ENCODE assay signal across 11 cellular contexts in genomic region chr7:40199076-40199802, GRCh38.
A peak's percentile ranks its signal among the peaks of the same experiment; 100 is the strongest.
DNase-seq lines count a peak whose midpoint lies in the region; ATAC-seq and TF ChIP-seq lines count a peak whose summit lies in the region.
"Had no signal": no experiment of that assay in that cellular context is flagged by ENCODE, and none has a peak within 500 bp of the region (broad histone marks: within the 10 kb centered on the region; RNA-seq: fewer than 3 reads in every experiment).

No MANE protein-coding gene starts in this region.

- H3K27me3 Mint-ChIP-seq in CD14-positive monocyte (ENCODE audit: low read depth in 3 of 3) = peaks cover 0 to 2% (median 0%) of the 10 kb centered on the region in 3 donors
- H3K27me3 Mint-ChIP-seq: CD4-positive, alpha-beta T cell had no signal

- peak; percentile 3 for DNase-seq in NOMO-1 treated with DMSO at 0.1 percent for 48 hours (lab: John Stamatoyannopoulos, UW; ENCODE audit: unreplicated experiment)
- DNase-seq in NOMO-1 treated with dmso at 0.1 percent for 144 hours (lab: John Stamatoyannopoulos, UW; ENCODE audit: unreplicated experiment) = no peak
- DNase-seq in RPMI7951 (ENCODE audit: low read depth) = peak; percentile 65
- peak; percentile 85 for DNase-seq in fibroblast of the aortic adventitia (ENCODE audit: low read depth)
- DNase-seq in stromal cell of bone marrow (ENCODE audit: low read depth) = peak; percentile 68
- DNase-seq in CD14-positive monocyte (ENCODE audit: low spot score) = no peak
- no peak for DNase-seq in activated CD4-positive, CD25-positive, alpha-beta regulatory T cell (lab: John Stamatoyannopoulos, UW)
- DNase-seq: CD4-positive, alpha-beta T cell; NCI-H2029; stimulated activated CD4-positive, alpha-beta T cell treated with anti-CD3 and anti-CD28 coated beads, Interleukin-4, amount 100 ng/mL, for 24 hours had no signal

- intact Hi-C loops in CD14-positive monocyte (cut with micrococcal nuclease) = no loop called here

- no peak overlapping the region for H3K4me3 ChIP-seq in fibroblast of the aortic adventitia (ENCODE audit: low read depth, low read length)

- no peak overlapping the region for H3K4me3 Mint-ChIP-seq in CD14-positive monocyte
- H3K4me3 Mint-ChIP-seq: CD4-positive, alpha-beta T cell had no signal

- no peaks in the 10 kb centered on the region for H3K36me3 Mint-ChIP-seq in CD14-positive monocyte

- no peaks in the 10 kb centered on the region for H3K9me3 Mint-ChIP-seq in CD14-positive monocyte
- H3K9me3 Mint-ChIP-seq: CD4-positive, alpha-beta T cell had no signal

- no peak for ATAC-seq in HG02642 (IDR thresholded peaks at IDR 0.05; ENCODE audit: poor library complexity, unreplicated experiment)

- H3K27ac Mint-ChIP-seq in CD14-positive monocyte = no peak overlapping the region
- H3K27ac Mint-ChIP-seq: CD4-positive, alpha-beta T cell had no signal

- TF ChIP-seq CTCF in fibroblast of the aortic adventitia (IDR thresholded peaks at IDR 0.05; ENCODE audit: insufficient read depth, low read length) = peak; percentile 61
- no peak for TF ChIP-seq CTCF in CD14-positive monocyte (IDR thresholded peaks at IDR 0.05)

- no peaks in the 10 kb centered on the region for H3K4me1 Mint-ChIP-seq in CD14-positive monocyte

Comparison
In these comparisons a context has a peak if more than half of its experiments do, and no peak if none do; other contexts are left out.
1. DNase-seq: peak in NOMO-1 treated with DMSO at 0.1 percent for 48 hours (single experiment), RPMI7951 (single experiment), fibroblast of the aortic adventitia (single experiment) and stromal cell of bone marrow (single experiment); none in NOMO-1 treated with dmso at 0.1 percent for 144 hours (single experiment), CD14-positive monocyte (single experiment) and activated CD4-positive, CD25-positive, alpha-beta regulatory T cell (0 of 4).